Comparison of ENCODE assay signal across 10 cellular contexts in genomic region chr5:56094579-56095361, GRCh38.
A peak's percentile ranks its signal among the peaks of the same experiment; 100 is the strongest.
DNase-seq lines count a peak whose midpoint lies in the region; ATAC-seq lines count a peak whose summit lies in the region.
"Had no signal": no experiment of that assay in that cellular context is flagged by ENCODE, and none has a peak within 500 bp of the region (broad histone marks: within the 10 kb centered on the region; RNA-seq: fewer than 3 reads in every experiment).

No MANE protein-coding gene starts in this region.

- H3K4me3 Mint-ChIP-seq in stimulated activated effector memory CD8-positive, alpha-beta T cell treated with anti-CD3 and anti-CD28 coated beads, Interleukin-12 subunit alpha, Interleukin-12 subunit beta, amount 100 ng/mL, for 72 hours, result no peak overlapping the region

- intact Hi-C loops in left colon (cut with DNase I, micrococcal nuclease) (no loop called here), posterior vena cava (cut with DNase I) (no loop called here)

- peaks cover 24% of the 10 kb centered on the region for H3K4me1 Mint-ChIP-seq in stimulated activated effector memory CD8-positive, alpha-beta T cell treated with anti-CD3 and anti-CD28 coated beads, Interleukin-12 subunit alpha, Interleukin-12 subunit beta, amount 100 ng/mL, for 72 hours

- H3K27ac Mint-ChIP-seq in stimulated activated effector memory CD8-positive, alpha-beta T cell treated with anti-CD3 and anti-CD28 coated beads, Interleukin-12 subunit alpha, Interleukin-12 subunit beta, amount 100 ng/mL, for 72 hours, result no peak overlapping the region

- no peaks in the 10 kb centered on the region for H3K9me3 Mint-ChIP-seq in stimulated activated effector memory CD8-positive, alpha-beta T cell treated with anti-CD3 and anti-CD28 coated beads, Interleukin-12 subunit alpha, Interleukin-12 subunit beta, amount 100 ng/mL, for 72 hours

- ATAC-seq in GM21381 (IDR thresholded peaks at IDR 0.05; ENCODE audit: unreplicated experiment), result peak; percentile 12
- ATAC-seq in HG03565 (IDR thresholded peaks at IDR 0.05; ENCODE audit: unreplicated experiment), result peak; percentile 46
- peak; percentile 97 for ATAC-seq in stimulated activated effector memory CD8-positive, alpha-beta T cell treated with anti-CD3 and anti-CD28 coated beads, Interleukin-12 subunit alpha, Interleukin-12 subunit beta, amount 100 ng/mL, for 72 hours
- ATAC-seq in left colon, result no peak
- ATAC-seq in GM21723 (IDR thresholded peaks at IDR 0.05; ENCODE audit: unreplicated experiment), result no peak

- no peaks in the 10 kb centered on the region for H3K36me3 Mint-ChIP-seq in stimulated activated effector memory CD8-positive, alpha-beta T cell treated with anti-CD3 and anti-CD28 coated beads, Interleukin-12 subunit alpha, Interleukin-12 subunit beta, amount 100 ng/mL, for 72 hours

- DNase-seq in activated naive CD4-positive, alpha-beta T cell treated with anti-CD3 and anti-CD28 coated beads, Interleukin-2, amount 50 U/mL, for 16 hours, result peak; percentile 73
- DNase-seq in stimulated activated effector memory CD8-positive, alpha-beta T cell treated with anti-CD3 and anti-CD28 coated beads, Interleukin-12 subunit alpha, Interleukin-12 subunit beta, amount 100 ng/mL, for 72 hours (ENCODE audit: low spot score in 2 of 2), result peak in 1 of 2 donors; percentile 66
- DNase-seq in left colon (no peak), RKO (ENCODE audit: low spot score) (no peak), posterior vena cava (ENCODE audit: low spot score) (no peak)
- DNase-seq: GDM1, NCI-H2107 had no signal

Comparison
In these comparisons a context has a peak if more than half of its experiments do, and no peak if none do; other contexts are left out.
1. ATAC-seq: peak in GM21381 (single experiment), HG03565 (single experiment) and stimulated activated effector memory CD8-positive, alpha-beta T cell treated with anti-CD3 and anti-CD28 coated beads, Interleukin-12 subunit alpha, Interleukin-12 subunit beta, amount 100 ng/mL, for 72 hours (single experiment); none in left colon (single experiment) and GM21723 (single experiment).